Comparison of ENCODE assay signal across 10 cellular contexts in genomic region chr17:80664217-80664780, GRCh38.
DNase-seq lines count a peak whose midpoint lies in the region; ATAC-seq and TF ChIP-seq lines count a peak whose summit lies in the region.
"Had no signal": no experiment of that assay in that cellular context is flagged by ENCODE, and none has a peak within 500 bp of the region (broad histone marks: within the 10 kb centered on the region; RNA-seq: fewer than 3 reads in every experiment).

No MANE protein-coding gene starts in this region.

- CTCF ChIA-PET in WTC11 (lab: Charles Lee) = interaction anchor here (1.2 kb wide), 1 partner anchor 14 kb away, joined by 3 read pairs; no protein-coding TSS in a partner anchor
- CTCF ChIA-PET in mammary epithelial cell (lab: Charles Lee; ENCODE audit: low non-redundant PET) = no interaction called here

- no peak for DNase-seq in activated T-cell treated with anti-CD3 and anti-CD28 coated beads, Interleukin-2, amount 50 U/mL, for 24 hours
- no peak for DNase-seq in activated T-cell treated with anti-CD3 and anti-CD28 coated beads, Interleukin-2, amount 50 U/mL, for 1 hour
- DNase-seq in WTC11 (ENCODE audit: low spot score) (no peak), immature natural killer cell (no peak), NCI-H2196 treated with DMSO at 0.1 percent for 48 hours (lab: John Stamatoyannopoulos, UW; ENCODE audit: unreplicated experiment) (no peak), mammary epithelial cell (no peak)
- DNase-seq: nucleus accumbens had no signal

- peak overlapping the region; percentile 30 for H3K4me3 Mint-ChIP-seq in activated T-cell treated with anti-CD3 and anti-CD28 coated beads, Interleukin-2, amount 50 U/mL, for 24 hours
- peak overlapping the region; percentile 14 for H3K4me3 Mint-ChIP-seq in WTC11
- peak overlapping the region in 3 of 5 donors; percentile 27 to 73 (median 48) for H3K4me3 Mint-ChIP-seq in immature natural killer cell

- peaks cover 18% of the 10 kb centered on the region for H3K4me1 ChIP-seq in stomach smooth muscle (ENCODE audit: control insufficient read depth, insufficient read depth, low read length)
- no peaks in the 10 kb centered on the region for H3K4me1 ChIP-seq in mammary epithelial cell (ENCODE audit: insufficient read depth, low read length)

- H3K36me3 ChIP-seq in stomach smooth muscle (ENCODE audit: control insufficient read depth in 2 of 2, insufficient read depth in 2 of 2, low read length in 2 of 2) (peaks cover 0 to 3% of the 10 kb centered on the region in 2 donors), mammary epithelial cell (ENCODE audit: insufficient read depth, low read length) (no peaks in the 10 kb centered on the region)
- H3K36me3 ChIP-seq: thoracic aorta had no signal

- no peaks in the 10 kb centered on the region for H3K9me3 ChIP-seq in stomach smooth muscle (ENCODE audit: control insufficient read depth in 2 of 2, low read length in 2 of 2)
- no peaks in the 10 kb centered on the region for H3K9me3 ChIP-seq in mammary epithelial cell (replicated peaks; ENCODE audit: insufficient read depth, low read length)
- H3K9me3 ChIP-seq: thoracic aorta had no signal

- H3K27me3 Mint-ChIP-seq in activated T-cell treated with anti-CD3 and anti-CD28 coated beads, Interleukin-2, amount 50 U/mL, for 24 hours = no peaks in the 10 kb centered on the region
- H3K27me3 Mint-ChIP-seq in WTC11 (ENCODE audit: low read depth) (no peaks in the 10 kb centered on the region), immature natural killer cell (ENCODE audit: low read depth in 3 of 3) (peaks cover 0 to 4% (median 0%) of the 10 kb centered on the region in 3 donors)

- in situ Hi-C loops in mammary epithelial cell (cut with MboI; ENCODE audit: low sequenced_read_pairs in 2 of 2) = no loop called here

- dilution Hi-C loops in mammary epithelial cell (cut with HindIII; ENCODE audit: low sequenced_read_pairs) = no loop called here

- no peak overlapping the region for H2AFZ ChIP-seq in mammary epithelial cell (ENCODE audit: low read depth, low read length)

- no peaks in the 10 kb centered on the region for H3K9me3 Mint-ChIP-seq in activated T-cell treated with anti-CD3 and anti-CD28 coated beads, Interleukin-2, amount 50 U/mL, for 24 hours
- no peaks in the 10 kb centered on the region for H3K9me3 Mint-ChIP-seq in WTC11
- H3K9me3 Mint-ChIP-seq in immature natural killer cell = no peaks in the 10 kb centered on the region

- no peak overlapping the region for H3K4me2 ChIP-seq in mammary epithelial cell (ENCODE audit: insufficient read depth, low read depth, low read length)

- intact Hi-C loops in mammary epithelial cell (cut with micrococcal nuclease) = no loop called here

- peak; percentile 11; the same call in 1 of the 2 replicates for ATAC-seq in WTC11
- no peak for ATAC-seq in GM18517 (IDR thresholded peaks at IDR 0.05; ENCODE audit: unreplicated experiment)

- WGBS in mammary epithelial cell (ENCODE audit: low coverage, missing lambda C conversion rate) = 74% methylated on average over 6 of the region's 7 CpGs

- H3K9ac ChIP-seq in stomach smooth muscle (ENCODE audit: low read length in 2 of 2) (peak overlapping the region; percentile 42 to 43), mammary epithelial cell (ENCODE audit: insufficient read depth, low read length) (no peak overlapping the region)

- H3K27ac ChIP-seq in stomach smooth muscle (ENCODE audit: low read length) = peak overlapping the region; percentile 83
- no peak overlapping the region for H3K27ac ChIP-seq in mammary epithelial cell (ENCODE audit: insufficient read depth, low read depth, low read length)
- H3K27ac ChIP-seq: thoracic aorta had no signal

- H3K36me3 Mint-ChIP-seq in activated T-cell treated with anti-CD3 and anti-CD28 coated beads, Interleukin-2, amount 50 U/mL, for 24 hours (ENCODE audit: low read depth) = peaks cover 24% of the 10 kb centered on the region
- H3K36me3 Mint-ChIP-seq in WTC11 = no peaks in the 10 kb centered on the region
- peaks cover 0 to 5% (median 0%) of the 10 kb centered on the region in 3 donors for H3K36me3 Mint-ChIP-seq in immature natural killer cell

- BruUV-seq in mammary epithelial cell (replicated peaks; lab: Mats Ljungman, UMichigan) = no TSS peak

- POLR2A ChIA-PET in WTC11 (lab: Charles Lee) = no interaction called here

- peaks cover 75% of the 10 kb centered on the region for H3K4me1 Mint-ChIP-seq in activated T-cell treated with anti-CD3 and anti-CD28 coated beads, Interleukin-2, amount 50 U/mL, for 24 hours (ENCODE audit: low read depth)
- H3K4me1 Mint-ChIP-seq in WTC11 (peaks cover 67% of the 10 kb centered on the region), immature natural killer cell (peaks cover 23 to 43% of the 10 kb centered on the region in 2 donors)

- H3K4me3 ChIP-seq in stomach smooth muscle (ENCODE audit: low read length in 2 of 2) (peak overlapping the region; percentile 20 to 59), mammary epithelial cell (replicated peaks in 1 of 3; ENCODE audit: insufficient read depth in 1 of 3, low read depth in 2 of 3, low read length in 3 of 3) (no peak overlapping the region)
- H3K4me3 ChIP-seq: thoracic aorta had no signal

- peak overlapping the region; percentile 69 for H3K27ac Mint-ChIP-seq in activated T-cell treated with anti-CD3 and anti-CD28 coated beads, Interleukin-2, amount 50 U/mL, for 24 hours
- H3K27ac Mint-ChIP-seq in WTC11 = peak overlapping the region; percentile 79
- peak overlapping the region; percentile 26 to 90 (median 72) for H3K27ac Mint-ChIP-seq in immature natural killer cell

- H4K20me1 ChIP-seq in mammary epithelial cell (ENCODE audit: insufficient read depth, low read length) = peaks cover 2% of the 10 kb centered on the region

- H3K27me3 ChIP-seq in stomach smooth muscle (ENCODE audit: control insufficient read depth in 1 of 2, insufficient read depth in 2 of 2, low read length in 2 of 2) = no peaks in the 10 kb centered on the region
- H3K27me3 ChIP-seq in mammary epithelial cell (ENCODE audit: insufficient read depth, low read length) = no peaks in the 10 kb centered on the region

- peaks cover 61% of the 10 kb centered on the region for H3K79me2 ChIP-seq in mammary epithelial cell (ENCODE audit: insufficient read depth, low read length)

- TF ChIP-seq CTCF in WTC11 (IDR thresholded peaks at IDR 0.05) (no peak), mammary epithelial cell (conservative IDR thresholded peaks at IDR 0.05 in 1 of 2, IDR thresholded peaks at IDR 0.05 in 1 of 2; ENCODE audit: extremely low read depth in 1 of 2, insufficient read depth in 1 of 2, low read depth in 1 of 2, low read length in 2 of 2) (no peak)

TF ChIP-seq in WTC11, 78 proteins besides CTCF, POLR2A, EP300 and RAD21 (continues in another document):
- TF ChIP-seq, protein P1, sequence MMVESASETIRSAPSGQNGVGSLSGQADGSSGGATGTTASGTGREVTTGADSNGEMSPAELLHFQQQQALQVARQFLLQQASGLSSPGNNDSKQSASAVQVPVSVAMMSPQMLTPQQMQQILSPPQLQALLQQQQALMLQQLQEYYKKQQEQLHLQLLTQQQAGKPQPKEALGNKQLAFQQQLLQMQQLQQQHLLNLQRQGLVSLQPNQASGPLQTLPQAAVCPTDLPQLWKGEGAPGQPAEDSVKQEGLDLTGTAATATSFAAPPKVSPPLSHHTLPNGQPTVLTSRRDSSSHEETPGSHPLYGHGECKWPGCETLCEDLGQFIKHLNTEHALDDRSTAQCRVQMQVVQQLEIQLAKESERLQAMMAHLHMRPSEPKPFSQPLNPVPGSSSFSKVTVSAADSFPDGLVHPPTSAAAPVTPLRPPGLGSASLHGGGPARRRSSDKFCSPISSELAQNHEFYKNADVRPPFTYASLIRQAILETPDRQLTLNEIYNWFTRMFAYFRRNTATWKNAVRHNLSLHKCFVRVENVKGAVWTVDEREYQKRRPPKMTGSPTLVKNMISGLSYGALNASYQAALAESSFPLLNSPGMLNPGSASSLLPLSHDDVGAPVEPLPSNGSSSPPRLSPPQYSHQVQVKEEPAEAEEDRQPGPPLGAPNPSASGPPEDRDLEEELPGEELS (CRISPR knock-in tag; IDR thresholded peaks at IDR 0.05) = no peak
- TF ChIP-seq, protein P2, sequence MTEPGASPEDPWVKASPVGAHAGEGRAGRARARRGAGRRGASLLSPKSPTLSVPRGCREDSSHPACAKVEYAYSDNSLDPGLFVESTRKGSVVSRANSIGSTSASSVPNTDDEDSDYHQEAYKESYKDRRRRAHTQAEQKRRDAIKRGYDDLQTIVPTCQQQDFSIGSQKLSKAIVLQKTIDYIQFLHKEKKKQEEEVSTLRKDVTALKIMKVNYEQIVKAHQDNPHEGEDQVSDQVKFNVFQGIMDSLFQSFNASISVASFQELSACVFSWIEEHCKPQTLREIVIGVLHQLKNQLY (CRISPR knock-in tag; IDR thresholded peaks at IDR 0.05) = no peak
- TF ChIP-seq ZNF671 (CRISPR knock-in tag; IDR thresholded peaks at IDR 0.05) (no peak), KAT7 (CRISPR knock-in tag; IDR thresholded peaks at IDR 0.05; ENCODE audit: borderline replicate concordance) (no peak), NR2C2 (CRISPR knock-in tag; IDR thresholded peaks at IDR 0.05) (no peak), ZNF396 (CRISPR knock-in tag; IDR thresholded peaks at IDR 0.05; ENCODE audit: borderline replicate concordance) (no peak), CREM (CRISPR knock-in tag; IDR thresholded peaks at IDR 0.05) (no peak), EMX1 (CRISPR knock-in tag; IDR thresholded peaks at IDR 0.05) (no peak), SMAD4 (CRISPR knock-in tag; IDR thresholded peaks at IDR 0.05) (no peak), RORB (CRISPR knock-in tag; IDR thresholded peaks at IDR 0.05) (no peak), ZNF423 (CRISPR knock-in tag; IDR thresholded peaks at IDR 0.05) (no peak), ATF1 (CRISPR knock-in tag; IDR thresholded peaks at IDR 0.05) (no peak), USF2 (CRISPR knock-in tag; IDR thresholded peaks at IDR 0.05) (no peak)
- TF ChIP-seq, protein P3, sequence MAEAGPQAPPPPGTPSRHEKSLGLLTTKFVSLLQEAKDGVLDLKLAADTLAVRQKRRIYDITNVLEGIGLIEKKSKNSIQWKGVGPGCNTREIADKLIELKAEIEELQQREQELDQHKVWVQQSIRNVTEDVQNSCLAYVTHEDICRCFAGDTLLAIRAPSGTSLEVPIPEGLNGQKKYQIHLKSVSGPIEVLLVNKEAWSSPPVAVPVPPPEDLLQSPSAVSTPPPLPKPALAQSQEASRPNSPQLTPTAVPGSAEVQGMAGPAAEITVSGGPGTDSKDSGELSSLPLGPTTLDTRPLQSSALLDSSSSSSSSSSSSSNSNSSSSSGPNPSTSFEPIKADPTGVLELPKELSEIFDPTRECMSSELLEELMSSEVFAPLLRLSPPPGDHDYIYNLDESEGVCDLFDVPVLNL (CRISPR knock-in tag; IDR thresholded peaks at IDR 0.05; ENCODE audit: borderline replicate concordance, low read depth) = no peak

Comparison
In these comparisons a context has a peak if more than half of its experiments do, and no peak if none do; other contexts are left out.
1. H3K4me3 ChIP-seq: peak in stomach smooth muscle (2 of 2); none in mammary epithelial cell (0 of 3).
2. Peak in every context shown above with its lines, with median percentiles within 50 percentile points of each other: H3K27ac Mint-ChIP-seq and H3K4me3 Mint-ChIP-seq.